ENCODE assay signal across 8 cellular contexts in genomic region chr12:103800252-103800771, GRCh38. TPM values are rescaled to one million over a fixed set of nuclear protein-coding genes. Genes with fewer than 3 reads are reported as not detected.
A peak's percentile ranks its signal among the peaks of the same experiment; 100 is the strongest.
DNase-seq lines count a peak whose midpoint lies in the region; ATAC-seq and TF ChIP-seq lines count a peak whose summit lies in the region.

No MANE protein-coding gene starts in this region.

- peaks cover 4 to 80% of the 10 kb centered on the region in 2 donors for H3K36me3 ChIP-seq in gastroesophageal sphincter
- peaks cover 3% of the 10 kb centered on the region for H3K36me3 ChIP-seq in rectal smooth muscle tissue (ENCODE audit: control insufficient read depth, insufficient read depth, low read length)

- no peaks in the 10 kb centered on the region for H3K9me3 ChIP-seq in gastroesophageal sphincter

- H3K4me1 ChIP-seq in gastroesophageal sphincter (peaks cover 7 to 71% (median 32%) of the 10 kb centered on the region in 3 donors), rectal smooth muscle tissue (ENCODE audit: control insufficient read depth, insufficient read depth, low read length) (peaks cover 35% of the 10 kb centered on the region)

- peak; percentile 45 for DNase-seq in GF-D8 (lab: John Stamatoyannopoulos, UW)
- DNase-seq in RPMI7951 (ENCODE audit: low read depth), result peak; percentile 90
- no peak for DNase-seq in NOMO-1 treated with dmso at 0.1 percent for 144 hours (lab: John Stamatoyannopoulos, UW; ENCODE audit: unreplicated experiment)
- no peak for DNase-seq in T-helper 2 cell treated with Interferon-gamma antibody and Interleukin-4, amounts not matched to agents 5 μg/mL and 100 μg/mL, for 36 hours (ENCODE audit: low spot score)
- no peak for DNase-seq in NCI-H1930 (lab: John Stamatoyannopoulos, UW)

- ATAC-seq in gastroesophageal sphincter, result peak; percentile 35
- no peak for ATAC-seq in HG03097 (IDR thresholded peaks at IDR 0.05; ENCODE audit: low FRiP score, unreplicated experiment)

- TF ChIP-seq EP300 in gastroesophageal sphincter (IDR thresholded peaks at IDR 0.05), result no peak

- H3K27ac ChIP-seq in gastroesophageal sphincter (peak overlapping the region; percentile 11 to 83 (median 75)), rectal smooth muscle tissue (ENCODE audit: low read depth, low read length) (peak overlapping the region; percentile 69)

- no peaks in the 10 kb centered on the region for H3K36me3 Mint-ChIP-seq in T-helper 2 cell treated with Interferon-gamma antibody and Interleukin-4, amounts not matched to agents 5 μg/mL and 100 μg/mL, for 36 hours (ENCODE audit: low read depth)

- WGBS in gastroesophageal sphincter (ENCODE audit: low coverage in 1 of 2), 2 donors, result 18 to 21% methylated on average over 4 to 10 of the region's 10 CpGs

- H3K27me3 ChIP-seq in gastroesophageal sphincter (no peaks in the 10 kb centered on the region), rectal smooth muscle tissue (ENCODE audit: control insufficient read depth, insufficient read depth, low read length) (no peaks in the 10 kb centered on the region)

- no peak for TF ChIP-seq POLR2A in gastroesophageal sphincter (IDR thresholded peaks at IDR 0.05)

- H3K4me3 ChIP-seq in gastroesophageal sphincter (no peak overlapping the region), rectal smooth muscle tissue (ENCODE audit: low read length) (peak overlapping the region; percentile 53)

- no peak overlapping the region for H3K4me3 Mint-ChIP-seq in T-helper 2 cell treated with Interferon-gamma antibody and Interleukin-4, amounts not matched to agents 5 μg/mL and 100 μg/mL, for 36 hours

- peaks cover 4% of the 10 kb centered on the region for H3K4me1 Mint-ChIP-seq in T-helper 2 cell treated with Interferon-gamma antibody and Interleukin-4, amounts not matched to agents 5 μg/mL and 100 μg/mL, for 36 hours (ENCODE audit: low read depth)

- H3K27me3 Mint-ChIP-seq in T-helper 2 cell treated with Interferon-gamma antibody and Interleukin-4, amounts not matched to agents 5 μg/mL and 100 μg/mL, for 36 hours (ENCODE audit: low read depth), result no peaks in the 10 kb centered on the region

- H3K27ac Mint-ChIP-seq in T-helper 2 cell treated with Interferon-gamma antibody and Interleukin-4, amounts not matched to agents 5 μg/mL and 100 μg/mL, for 36 hours, result no peak overlapping the region

- no peak for TF ChIP-seq CTCF in gastroesophageal sphincter (IDR thresholded peaks at IDR 0.05)

- H3K9ac ChIP-seq in rectal smooth muscle tissue (ENCODE audit: low read length), result peak overlapping the region; percentile 7

- H3K9me3 Mint-ChIP-seq in T-helper 2 cell treated with Interferon-gamma antibody and Interleukin-4, amounts not matched to agents 5 μg/mL and 100 μg/mL, for 36 hours, result no peaks in the 10 kb centered on the region

RNA-seq across cellular contexts. Expression of gene NT5DC3, which starts 40.7 kb away (rescaled TPM):
- 2.5 and 4.1 TPM in 2 replicates for total RNA-seq in RPMI7951 (2014; rRNA removed; shearing (Covaris generic))
- total RNA-seq in gastroesophageal sphincter, result 100 to 1,000 TPM in 3 of 4 donors, 10 to 100 TPM in 1; 64.5 to 185 (median 131) TPM

Comparison
In these comparisons a context has a peak if more than half of its experiments do, and no peak if none do; other contexts are left out.
1. DNase-seq: peak in GF-D8 (single experiment) and RPMI7951 (single experiment); none in NOMO-1 treated with dmso at 0.1 percent for 144 hours (single experiment), T-helper 2 cell treated with Interferon-gamma antibody and Interleukin-4, amounts not matched to agents 5 μg/mL and 100 μg/mL, for 36 hours (single experiment) and NCI-H1930 (0 of 2).
2. RNA of gene NT5DC3, which starts 40.7 kb away (total RNA-seq): 64.5 to 185 TPM in gastroesophageal sphincter; 2.5 to 4.1 TPM in RPMI7951; every median in the first group is over 10 times any median in the second.